10 cellular contexts compared by ENCODE assay signal in the genomic region with DNA sequence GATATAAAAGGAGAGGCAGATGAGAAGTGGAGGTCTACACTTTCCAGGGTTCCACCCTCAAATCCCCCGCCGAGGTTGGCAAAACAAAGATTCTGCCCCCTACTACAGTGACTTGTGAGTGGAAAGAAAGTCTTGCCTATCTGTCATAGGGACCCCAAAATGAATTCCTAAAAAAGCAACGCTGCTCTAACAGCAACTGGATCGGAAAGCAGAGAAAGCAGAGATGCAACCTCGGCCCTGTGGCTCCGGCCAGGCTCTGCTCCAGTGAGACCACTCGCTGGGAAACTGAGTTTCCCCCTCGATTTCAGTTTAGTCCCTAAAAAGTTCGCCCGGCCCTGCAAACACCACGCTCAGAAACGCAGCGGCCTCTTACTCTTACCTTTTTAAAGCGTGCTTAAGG.
DNase-seq lines count a peak whose midpoint lies in the region; ATAC-seq, FAIRE-seq and TF ChIP-seq lines count a peak whose summit lies in the region.
"Had no signal": no experiment of that assay in that cellular context is flagged by ENCODE, and none has a peak within 500 bp of the region (broad histone marks: within the 10 kb centered on the region; RNA-seq: fewer than 3 reads in every experiment).

No MANE protein-coding gene starts in this region.

- H2AFZ ChIP-seq in endothelial cell of umbilical vein (ENCODE audit: low read depth, low read length), result peak overlapping the region; percentile 8

- dilution Hi-C loops in endothelial cell of umbilical vein (cut with MboI; ENCODE audit: extremely low pct_ligation_motif_present, low sequenced_read_pairs), result no loop called here

- H3K9ac ChIP-seq in endothelial cell of umbilical vein (replicated peaks; ENCODE audit: extremely low read depth, insufficient read depth, low read length), result no peak overlapping the region
- H3K9ac ChIP-seq: BLaER1 had no signal

- peaks cover 7 to 14% (median 8%) of the 10 kb centered on the region in 3 donors for H3K4me1 Mint-ChIP-seq in IgD-negative memory B cell
- peaks cover 53% of the 10 kb centered on the region for H3K4me1 Mint-ChIP-seq in nephron progenitor cell
- peaks cover 5 to 35% (median 11%) of the 10 kb centered on the region in 4 donors for H3K4me1 Mint-ChIP-seq in CD4-positive, alpha-beta memory T cell

- no peaks in the 10 kb centered on the region for H3K9me3 ChIP-seq in endothelial cell of umbilical vein (replicated peaks; ENCODE audit: control insufficient read depth, insufficient read depth, low read length)
- H3K9me3 ChIP-seq in CD4-positive, alpha-beta memory T cell (ENCODE audit: control insufficient read depth in 1 of 2, low read length in 2 of 2), result no peaks in the 10 kb centered on the region
- H3K9me3 ChIP-seq: left lung had no signal

- no peak for TF ChIP-seq POLR2A in endothelial cell of umbilical vein (IDR thresholded peaks at IDR 0.05; ENCODE audit: low read depth, low read length)

- H3K27ac Mint-ChIP-seq in IgD-negative memory B cell (peak overlapping the region; percentile 75 to 94 (median 89)), nephron progenitor cell (peak overlapping the region; percentile 82)
- peak overlapping the region in 3 of 7 donors; percentile 53 to 89 (median 76) for H3K27ac Mint-ChIP-seq in CD4-positive, alpha-beta memory T cell

- peaks cover 25% of the 10 kb centered on the region for H3K4me1 ChIP-seq in endothelial cell of umbilical vein (ENCODE audit: control insufficient read depth, extremely low read depth, insufficient read depth, low read length)
- H3K4me1 ChIP-seq in CD4-positive, alpha-beta memory T cell (ENCODE audit: insufficient read depth, low read length), result peaks cover 29% of the 10 kb centered on the region

- no peaks in the 10 kb centered on the region for H3K36me3 Mint-ChIP-seq in IgD-negative memory B cell
- H3K36me3 Mint-ChIP-seq in nephron progenitor cell (ENCODE audit: low read depth), result no peaks in the 10 kb centered on the region
- H3K36me3 Mint-ChIP-seq in CD4-positive, alpha-beta memory T cell, result peaks cover 0 to 4% of the 10 kb centered on the region in 2 donors

- no peak for ATAC-seq in HG03196 (IDR thresholded peaks at IDR 0.05; ENCODE audit: unreplicated experiment)

- H3K36me3 ChIP-seq in endothelial cell of umbilical vein (ENCODE audit: control insufficient read depth in 2 of 2, extremely low read depth in 1 of 2, insufficient read depth in 2 of 2, low read length in 2 of 2), result no peaks in the 10 kb centered on the region
- no peaks in the 10 kb centered on the region for H3K36me3 ChIP-seq in CD4-positive, alpha-beta memory T cell (ENCODE audit: insufficient read depth, low read length)
- H3K36me3 ChIP-seq: BLaER1, left lung had no signal

- H3K27ac ChIP-seq in endothelial cell of umbilical vein (ENCODE audit: insufficient read depth, low read depth, low read length), result no peak overlapping the region
- H3K27ac ChIP-seq in CD4-positive, alpha-beta memory T cell (ENCODE audit: low read depth, low read length), result no peak overlapping the region
- H3K27ac ChIP-seq: BLaER1 had no signal

- no peaks in the 10 kb centered on the region for H3K9me1 ChIP-seq in endothelial cell of umbilical vein (replicated peaks; ENCODE audit: control insufficient read depth, extremely low read depth, insufficient read depth, low read length)

- peak overlapping the region; percentile 38 for H3K4me3 ChIP-seq in AG10803 (ENCODE audit: low read length)
- H3K4me3 ChIP-seq in endothelial cell of umbilical vein (replicated peaks in 1 of 3; ENCODE audit: insufficient read depth in 1 of 3, low read depth in 1 of 3, low read length in 3 of 3), result no peak overlapping the region
- H3K4me3 ChIP-seq in CD4-positive, alpha-beta memory T cell (ENCODE audit: low read length in 2 of 2), result no peak overlapping the region
- H3K4me3 ChIP-seq: BLaER1, left lung had no signal

- DNase-seq in AG10803 (ENCODE audit: low read depth) (no peak), endothelial cell of umbilical vein (ENCODE audit: low read depth, low spot score) (peak; percentile 8), nephron progenitor cell (no peak), glomerular visceral epithelial cell (ENCODE audit: extremely low spot score) (no peak), NCI-H2081 (lab: John Stamatoyannopoulos, UW) (no peak)
- no peak for DNase-seq in CD4-positive, alpha-beta memory T cell
- DNase-seq: left lung had no signal

- peak overlapping the region; percentile 83 for H3K4me2 ChIP-seq in endothelial cell of umbilical vein (ENCODE audit: insufficient read depth, low read length)
- H3K4me2 ChIP-seq: BLaER1 had no signal

- TF ChIP-seq CTCF in AG10803 (conservative IDR thresholded peaks at IDR 0.05; ENCODE audit: low read length) (no peak), endothelial cell of umbilical vein (IDR thresholded peaks at IDR 0.05; ENCODE audit: extremely low read depth in 1 of 2, insufficient read depth in 1 of 2, low read depth in 1 of 2, low read length in 2 of 2) (no peak), nephron progenitor cell (IDR thresholded peaks at IDR 0.05) (no peak)

- intact Hi-C loops in endothelial cell of umbilical vein (cut with micrococcal nuclease), result loop anchor here (5.0 kb wide), 1 partner anchor 132 kb away; no protein-coding TSS in a partner anchor
- intact Hi-C loops in CD4-positive, alpha-beta memory T cell (cut with micrococcal nuclease), result loop anchor here (1.0 to 10.0 kb wide), 3 partner anchors 289 to 1308 kb away; no protein-coding TSS in a partner anchor

- H3K27me3 ChIP-seq in endothelial cell of umbilical vein (ENCODE audit: control insufficient read depth in 2 of 2, insufficient read depth in 2 of 2, low read length in 2 of 2), result peaks cover 18 to 24% of the 10 kb centered on the region in 2 experiments
- H3K27me3 ChIP-seq in CD4-positive, alpha-beta memory T cell (ENCODE audit: insufficient read depth, low read length), result peaks cover 84% of the 10 kb centered on the region

- H3K79me2 ChIP-seq in endothelial cell of umbilical vein (ENCODE audit: control insufficient read depth, insufficient read depth, low read length), result no peaks in the 10 kb centered on the region

- BruUV-seq in endothelial cell of umbilical vein (replicated peaks; lab: Mats Ljungman, UMichigan), result no TSS peak

- CTCF ChIA-PET in endothelial cell of umbilical vein (lab: Charles Lee), result interaction anchor here (0.8 to 2.0 kb wide), 11 partner anchors 10 to 594 kb away, joined by 3 to 13 read pairs (median 5); no protein-coding TSS in a partner anchor
- CTCF ChIA-PET in CD4-positive, alpha-beta memory T cell (lab: Charles Lee; ENCODE audit: partially characterized antibody), result interaction anchor here (0.9 to 1.2 kb wide), 3 partner anchors 12 to 594 kb away, joined by 3 read pairs; no protein-coding TSS in a partner anchor

- peak overlapping the region in 3 of 4 donors; percentile 70 to 84 (median 74) for H3K4me3 Mint-ChIP-seq in IgD-negative memory B cell
- H3K4me3 Mint-ChIP-seq in nephron progenitor cell, result peak overlapping the region; percentile 58
- peak overlapping the region in 2 of 8 donors; percentile 12 to 30 for H3K4me3 Mint-ChIP-seq in CD4-positive, alpha-beta memory T cell

- no peak for FAIRE-seq in endothelial cell of umbilical vein (lab: Jason Lieb, UNC)

- POLR2A ChIA-PET in endothelial cell of umbilical vein (lab: Charles Lee), result no interaction called here
- POLR2A ChIA-PET in CD4-positive, alpha-beta memory T cell (lab: Charles Lee; ENCODE audit: partially characterized antibody), result no interaction called here

- no peaks in the 10 kb centered on the region for H4K20me1 ChIP-seq in endothelial cell of umbilical vein (replicated peaks; ENCODE audit: control insufficient read depth, extremely low read depth, insufficient read depth, low read length)

- peaks cover 43% of the 10 kb centered on the region for H3K27me3 Mint-ChIP-seq in IgD-negative memory B cell
- peaks cover under 1% of the 10 kb centered on the region for H3K27me3 Mint-ChIP-seq in nephron progenitor cell (ENCODE audit: low read depth, poor library complexity)
- peaks cover 47 to 54% of the 10 kb centered on the region in 2 donors for H3K27me3 Mint-ChIP-seq in CD4-positive, alpha-beta memory T cell

- H3K9me3 Mint-ChIP-seq in IgD-negative memory B cell (peaks cover 0 to 5% (median 0%) of the 10 kb centered on the region in 3 donors), nephron progenitor cell (no peaks in the 10 kb centered on the region)
- peaks cover 0 to 31% (median 9%) of the 10 kb centered on the region in 8 donors for H3K9me3 Mint-ChIP-seq in CD4-positive, alpha-beta memory T cell

TF ChIP-seq in endothelial cell of umbilical vein, 7 proteins besides CTCF, POLR2A, EP300 and RAD21:
- TF ChIP-seq MAX (IDR thresholded peaks at IDR 0.05; ENCODE audit: insufficient read depth, insufficient read length) (no peak), FOS (IDR thresholded peaks at IDR 0.05; ENCODE audit: borderline replicate concordance, insufficient read depth, low read length) (no peak), MYC (IDR thresholded peaks at IDR 0.05; ENCODE audit: low read depth, low read length) (no peak), GATA2 (IDR thresholded peaks at IDR 0.05; ENCODE audit: insufficient read depth, insufficient read length, low read depth, low read length) (no peak), POLR2AphosphoS5 (IDR thresholded peaks at IDR 0.05; ENCODE audit: insufficient read depth, low read depth, low read length) (no peak), JUN (IDR thresholded peaks at IDR 0.05; ENCODE audit: borderline replicate concordance, insufficient read depth, insufficient read length, low read depth) (no peak), EZH2 (IDR thresholded peaks at IDR 0.05; ENCODE audit: borderline replicate concordance, low read depth, low read length, severe bottlenecking) (no peak)
